ENCODE assay signal across 18 cellular contexts in genomic region chr4:185145572-185145971, GRCh38. TPM values are rescaled to one million over a fixed set of nuclear protein-coding genes. Genes with fewer than 3 reads are reported as not detected.
DNase-seq lines count a peak whose midpoint lies in the region; ATAC-seq and TF ChIP-seq lines count a peak whose summit lies in the region.
"Had no signal": no experiment of that assay in that cellular context is flagged by ENCODE, and none has a peak within 500 bp of the region (broad histone marks: within the 10 kb centered on the region; RNA-seq: fewer than 3 reads in every experiment).

No MANE protein-coding gene starts in this region.

- H3K27me3 ChIP-seq in body of pancreas: no peaks in the 10 kb centered on the region
- no peaks in the 10 kb centered on the region for H3K27me3 ChIP-seq in esophagus squamous epithelium
- H3K27me3 ChIP-seq: breast epithelium, foreskin keratinocyte, thyroid gland had no signal

- H3K27ac ChIP-seq in body of pancreas (peak overlapping the region in 2 of 4 donors; percentile 20 to 22), esophagus squamous epithelium (peak overlapping the region in 3 of 4 donors; percentile 45 to 92 (median 83)), temporal lobe (ENCODE audit: low read depth, low read length) (peak overlapping the region; percentile 53)
- H3K27ac ChIP-seq: foreskin keratinocyte, lower lobe of right lung had no signal

- intact Hi-C loops in body of pancreas (cut with DNase I) (no loop called here), esophagus squamous epithelium (cut with DNase I) (no loop called here)

- H3K4me3 ChIP-seq in body of pancreas (no peak overlapping the region), esophagus squamous epithelium (peak overlapping the region in 1 of 4 donors; percentile 15)
- H3K4me3 ChIP-seq: thyroid gland had no signal

- 60 to 78% methylated on average over 10 to 13 of the region's 13 CpGs for WGBS in body of pancreas, 2 donors
- WGBS in esophagus squamous epithelium, 2 donors: 77 to 89% methylated on average over 7 to 9 of the region's 13 CpGs

- no peak for TF ChIP-seq CTCF in body of pancreas (IDR thresholded peaks at IDR 0.05)
- no peak for TF ChIP-seq CTCF in esophagus squamous epithelium (IDR thresholded peaks at IDR 0.05)
- no peak for TF ChIP-seq CTCF in nephron (IDR thresholded peaks at IDR 0.05; ENCODE audit: unreplicated experiment in 3 of 3)

- H3K27me3 Mint-ChIP-seq in nephron (ENCODE audit: low read depth): no peaks in the 10 kb centered on the region
- peaks cover 47% of the 10 kb centered on the region for H3K27me3 Mint-ChIP-seq in T-helper 2 cell treated with Interferon-gamma antibody and Interleukin-4, amounts not matched to agents 5 μg/mL and 100 μg/mL, for 36 hours (ENCODE audit: low read depth)
- H3K27me3 Mint-ChIP-seq: naive thymus-derived CD8-positive, alpha-beta T cell had no signal

- peaks cover 24% of the 10 kb centered on the region for H3K4me1 Mint-ChIP-seq in nephron
- peaks cover 10% of the 10 kb centered on the region for H3K4me1 Mint-ChIP-seq in T-helper 2 cell treated with Interferon-gamma antibody and Interleukin-4, amounts not matched to agents 5 μg/mL and 100 μg/mL, for 36 hours (ENCODE audit: low read depth)

- TF ChIP-seq POLR2A in body of pancreas (IDR thresholded peaks at IDR 0.05) (no peak), esophagus squamous epithelium (IDR thresholded peaks at IDR 0.05) (no peak)

- H3K9me3 Mint-ChIP-seq in nephron: no peaks in the 10 kb centered on the region
- H3K9me3 Mint-ChIP-seq in T-helper 2 cell treated with Interferon-gamma antibody and Interleukin-4, amounts not matched to agents 5 μg/mL and 100 μg/mL, for 36 hours: no peaks in the 10 kb centered on the region
- H3K9me3 Mint-ChIP-seq: naive thymus-derived CD8-positive, alpha-beta T cell had no signal

- no peaks in the 10 kb centered on the region for H3K9me3 ChIP-seq in body of pancreas
- no peaks in the 10 kb centered on the region for H3K9me3 ChIP-seq in esophagus squamous epithelium
- H3K9me3 ChIP-seq: breast epithelium, lower lobe of right lung, thyroid gland had no signal

- H3K36me3 ChIP-seq in body of pancreas (replicated peaks in 1 of 2; ENCODE audit: insufficient read depth in 1 of 2, low read depth in 2 of 2): no peaks in the 10 kb centered on the region
- H3K36me3 ChIP-seq in esophagus squamous epithelium: peaks cover 0 to 40% (median 0%) of the 10 kb centered on the region in 3 donors
- H3K36me3 ChIP-seq: breast epithelium had no signal

- DNase-seq in body of pancreas: peak; percentile 26 to 39 (median 32)
- DNase-seq in esophagus squamous epithelium (lab: John Stamatoyannopoulos, UW): no peak
- no peak for DNase-seq in T-helper 2 cell treated with Interferon-gamma antibody and Interleukin-4, amounts not matched to agents 5 μg/mL and 100 μg/mL, for 36 hours (ENCODE audit: low spot score)
- no peak for DNase-seq in D341Med (ENCODE audit: low spot score)
- DNase-seq: activated CD4-positive, alpha-beta T cell treated with anti-CD3 and anti-CD28 coated beads for 36 hours; activated naive CD4-positive, alpha-beta T cell treated with anti-CD3 and anti-CD28 coated beads, Interleukin-2, amount 50 U/mL, for 16 hours; foreskin keratinocyte; HCEC 1CT; lower lobe of right lung; naive thymus-derived CD8-positive, alpha-beta T cell; NCI-H1417; T1000; thyroid gland had no signal

- ATAC-seq in body of pancreas (no peak), HG03520 (IDR thresholded peaks at IDR 0.05; ENCODE audit: unreplicated experiment) (no peak), GM21717 (IDR thresholded peaks at IDR 0.05; ENCODE audit: unreplicated experiment) (no peak)
- ATAC-seq: activated CD4-positive, alpha-beta T cell treated with anti-CD3 and anti-CD28 coated beads for 36 hours; foreskin keratinocyte; lower lobe of right lung; naive thymus-derived CD8-positive, alpha-beta T cell had no signal

- no peak overlapping the region for H3K27ac Mint-ChIP-seq in nephron
- no peak overlapping the region for H3K27ac Mint-ChIP-seq in T-helper 2 cell treated with Interferon-gamma antibody and Interleukin-4, amounts not matched to agents 5 μg/mL and 100 μg/mL, for 36 hours
- H3K27ac Mint-ChIP-seq: activated CD4-positive, alpha-beta T cell treated with anti-CD3 and anti-CD28 coated beads for 36 hours had no signal

- H3K4me1 ChIP-seq in body of pancreas: peaks cover 23% of the 10 kb centered on the region
- H3K4me1 ChIP-seq in esophagus squamous epithelium: peaks cover 0 to 36% (median 11%) of the 10 kb centered on the region in 3 donors

- H3K4me3 Mint-ChIP-seq in nephron: peak overlapping the region; percentile 94 to 99 (median 95)
- H3K4me3 Mint-ChIP-seq in T-helper 2 cell treated with Interferon-gamma antibody and Interleukin-4, amounts not matched to agents 5 μg/mL and 100 μg/mL, for 36 hours: no peak overlapping the region
- H3K4me3 Mint-ChIP-seq: activated CD4-positive, alpha-beta T cell treated with anti-CD3 and anti-CD28 coated beads for 36 hours had no signal

- H3K36me3 Mint-ChIP-seq in nephron (ENCODE audit: low read depth): peaks cover 9% of the 10 kb centered on the region
- H3K36me3 Mint-ChIP-seq in T-helper 2 cell treated with Interferon-gamma antibody and Interleukin-4, amounts not matched to agents 5 μg/mL and 100 μg/mL, for 36 hours (ENCODE audit: low read depth): no peaks in the 10 kb centered on the region

RNA-seq across cellular contexts. Expression of gene SLC25A4, which starts 2.5 kb away (rescaled TPM):
- total RNA-seq in body of pancreas (10 to 100 TPM; 11.7 to 21.8 TPM), esophagus squamous epithelium (10 to 100 TPM; 12.4 to 24.0 (median 16.3) TPM), temporal lobe (26.1 TPM)

RNA-seq across cellular contexts. Expression of gene CFAP97, which starts 58.2 kb away (rescaled TPM):
- total RNA-seq in body of pancreas: 10 to 100 TPM; 17.1 to 19.5 TPM
- total RNA-seq in esophagus squamous epithelium: 10 to 100 TPM; 14.6 to 34.0 (median 20.0) TPM
- 49.7 TPM for total RNA-seq in temporal lobe

Comparison
In these comparisons a context has a peak if more than half of its experiments do, and no peak if none do; other contexts are left out.
1. DNase-seq: peak in body of pancreas (4 of 4); none in esophagus squamous epithelium (single experiment), T-helper 2 cell treated with Interferon-gamma antibody and Interleukin-4, amounts not matched to agents 5 μg/mL and 100 μg/mL, for 36 hours (single experiment) and D341Med (single experiment).